ENCODE assay signal across 8 cellular contexts in the genomic region with DNA sequence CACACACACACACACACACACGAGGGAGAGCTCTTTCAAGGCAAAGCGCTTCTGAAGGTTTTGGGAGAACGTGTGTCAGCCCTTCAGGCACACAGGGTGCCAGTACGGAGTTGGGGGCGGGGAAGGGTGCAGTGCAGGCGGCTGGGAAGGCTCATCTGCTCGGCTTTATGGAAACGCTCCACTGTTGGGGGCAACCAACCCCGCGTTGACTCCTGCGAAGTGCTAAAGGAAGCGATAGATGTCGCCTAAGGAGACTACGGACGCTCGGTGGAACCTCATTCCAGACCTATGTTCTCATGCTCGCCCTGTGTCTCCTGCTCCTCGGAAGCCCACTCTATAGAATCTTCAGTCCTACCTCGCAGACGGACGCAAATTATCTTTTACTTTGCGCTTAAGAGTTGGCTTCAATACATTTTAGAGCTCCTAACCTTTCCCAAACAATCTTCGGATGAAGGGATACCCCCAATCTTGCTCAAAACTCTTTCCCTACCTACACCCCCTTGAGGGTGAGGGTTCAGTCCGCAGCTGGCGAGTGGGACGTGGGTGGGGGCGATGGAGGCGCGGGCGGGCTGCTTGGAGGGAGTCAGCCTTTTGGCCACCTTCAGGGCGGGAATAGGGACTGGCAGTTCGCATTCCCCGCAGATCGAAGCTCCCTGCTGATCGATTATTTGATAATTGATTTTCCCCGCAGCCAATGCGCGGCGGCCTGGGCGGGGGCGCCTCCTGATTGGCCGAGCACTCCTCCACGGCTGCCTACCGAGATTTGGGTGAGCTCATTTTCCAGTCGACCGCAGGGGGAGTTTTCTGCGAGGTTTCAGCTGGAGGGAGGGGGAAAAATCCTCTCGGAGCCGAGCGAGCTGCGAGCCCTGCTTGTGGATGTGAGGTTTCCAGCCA. TPM values are rescaled to one million over a fixed set of nuclear protein-coding genes. Genes with fewer than 3 reads are reported as not detected.
DNase-seq lines count a peak whose midpoint lies in the region; ATAC-seq and TF ChIP-seq lines count a peak whose summit lies in the region.

No MANE protein-coding gene starts in this region.

- no peaks in the 10 kb centered on the region for H3K9me3 ChIP-seq in CD4-positive, alpha-beta T cell (ENCODE audit: control insufficient read depth, low read length)
- H3K9me3 ChIP-seq in HUES6 (ENCODE audit: control insufficient read depth, insufficient read depth, low read depth, low read length) (no peaks in the 10 kb centered on the region), hepatocyte (ENCODE audit: low read depth) (no peaks in the 10 kb centered on the region), parathyroid adenoma (ENCODE audit: control insufficient read depth, low read length) (no peaks in the 10 kb centered on the region)

- CTCF ChIA-PET in CD4-positive, alpha-beta T cell (lab: Charles Lee): no interaction called here
- CTCF ChIA-PET in MCF 10A (lab: Yijun Ruan, JAX): interaction anchor here (0.6 to 2.3 kb wide), 21 partner anchors 9 to 1606 kb away, joined by 3 to 11 read pairs (median 4); no protein-coding TSS in a partner anchor

- H3K27me3 Mint-ChIP-seq in CD4-positive, alpha-beta T cell: peaks cover 97% of the 10 kb centered on the region
- H3K27me3 Mint-ChIP-seq in MCF 10A (ENCODE audit: insufficient read depth, unreplicated experiment): no peaks in the 10 kb centered on the region

- no peak for TF ChIP-seq CTCF in CD4-positive, alpha-beta T cell (IDR thresholded peaks at IDR 0.05)
- no peak for TF ChIP-seq CTCF in MCF 10A (IDR thresholded peaks at IDR 0.05; ENCODE audit: unreplicated experiment)
- no peak for TF ChIP-seq CTCF in hepatocyte (IDR thresholded peaks at IDR 0.05; ENCODE audit: poor library complexity)
- TF ChIP-seq CTCF in parathyroid adenoma (IDR thresholded peaks at IDR 0.05): peak; percentile 28

- intact Hi-C loops in CD4-positive, alpha-beta T cell (cut with DNase I, micrococcal nuclease): no loop called here
- intact Hi-C loops in MCF 10A (cut with micrococcal nuclease): loop anchor here (1.0 to 5.0 kb wide), 4 partner anchors 416 to 1598 kb away; no protein-coding TSS in a partner anchor

- no peak overlapping the region for H3K27ac Mint-ChIP-seq in CD4-positive, alpha-beta T cell
- peak overlapping the region; percentile 89 for H3K27ac Mint-ChIP-seq in MCF 10A (ENCODE audit: low read depth, unreplicated experiment)

- no peaks in the 10 kb centered on the region for H3K9me2 ChIP-seq in hepatocyte (replicated peaks; ENCODE audit: insufficient read depth)

- H3K4me3 ChIP-seq in HUES6 (ENCODE audit: low read depth, low read length) (peak overlapping the region; percentile 65), hepatocyte (peak overlapping the region; percentile 74), parathyroid adenoma (ENCODE audit: low read depth, low read length) (peak overlapping the region; percentile 92)

- H3K4me2 ChIP-seq in hepatocyte (peak overlapping the region; percentile 87), parathyroid adenoma (ENCODE audit: low read length) (peak overlapping the region; percentile 80)

- no peak for DNase-seq in CD4-positive, alpha-beta T cell
- DNase-seq in NOMO-1 (lab: John Stamatoyannopoulos, UW; ENCODE audit: unreplicated experiment in 2 of 2): peak; percentile 84 to 90
- DNase-seq in MCF 10A (ENCODE audit: unreplicated experiment): peak; percentile 94
- peak; percentile 95 for DNase-seq in hepatocyte (ENCODE audit: low spot score)

- POLR2A ChIA-PET in CD4-positive, alpha-beta T cell (lab: Charles Lee): no interaction called here
- POLR2A ChIA-PET in MCF 10A (lab: Yijun Ruan, JAX): interaction anchor here (0.6 to 5.0 kb wide), 43 partner anchors 8 to 1218 kb away, joined by 3 to 48 read pairs (median 4); no protein-coding TSS in a partner anchor

- no peaks in the 10 kb centered on the region for H3K36me3 Mint-ChIP-seq in CD4-positive, alpha-beta T cell (ENCODE audit: low read depth)
- peaks cover 4% of the 10 kb centered on the region for H3K36me3 Mint-ChIP-seq in MCF 10A (ENCODE audit: insufficient read depth, unreplicated experiment)

- H3K4me1 ChIP-seq in HUES6 (ENCODE audit: control insufficient read depth, insufficient read depth, low read length) (peaks cover 31% of the 10 kb centered on the region), hepatocyte (ENCODE audit: insufficient read depth) (peaks cover 4% of the 10 kb centered on the region), parathyroid adenoma (peaks cover 3% of the 10 kb centered on the region)

- H3K9ac ChIP-seq in HUES6 (ENCODE audit: low read length): peak overlapping the region; percentile 61
- no peak overlapping the region for H3K9ac ChIP-seq in parathyroid adenoma

- peak overlapping the region; percentile 65 for H3K4me3 Mint-ChIP-seq in CD4-positive, alpha-beta T cell
- peak overlapping the region; percentile 84 for H3K4me3 Mint-ChIP-seq in MCF 10A (ENCODE audit: unreplicated experiment)

- WGBS in hepatocyte (ENCODE audit: low lambda C conversion rate, missing lambda C conversion rate): 1% methylated on average over 41 of the region's 51 CpGs

- no peak for ATAC-seq in CD4-positive, alpha-beta T cell (ENCODE audit: poor library complexity)
- ATAC-seq in HG03280 (IDR thresholded peaks at IDR 0.05; ENCODE audit: unreplicated experiment) (no peak), HG03469 (IDR thresholded peaks at IDR 0.05; ENCODE audit: unreplicated experiment) (no peak)

- H3K9me3 Mint-ChIP-seq in CD4-positive, alpha-beta T cell: no peaks in the 10 kb centered on the region
- H3K9me3 Mint-ChIP-seq in MCF 10A (ENCODE audit: unreplicated experiment): no peaks in the 10 kb centered on the region

- H3K36me3 ChIP-seq in HUES6 (ENCODE audit: control insufficient read depth, insufficient read depth, low read length) (no peaks in the 10 kb centered on the region), hepatocyte (replicated peaks; ENCODE audit: insufficient read depth, low read depth) (no peaks in the 10 kb centered on the region), parathyroid adenoma (ENCODE audit: control insufficient read depth, insufficient read depth, low read length) (no peaks in the 10 kb centered on the region)

- peaks cover 37% of the 10 kb centered on the region for H3K4me1 Mint-ChIP-seq in CD4-positive, alpha-beta T cell (ENCODE audit: low read depth)
- H3K4me1 Mint-ChIP-seq in MCF 10A (ENCODE audit: insufficient read depth, unreplicated experiment): peaks cover 6% of the 10 kb centered on the region

- no TSS peak for BruUV-seq in MCF 10A (replicated peaks; lab: Mats Ljungman, UMichigan)

- no peak overlapping the region for H3K27ac ChIP-seq in CD4-positive, alpha-beta T cell (ENCODE audit: low read depth, low read length)
- no peak overlapping the region for H3K27ac ChIP-seq in HUES6 (ENCODE audit: low read depth, low read length)
- H3K27ac ChIP-seq in hepatocyte: peak overlapping the region; percentile 93
- peak overlapping the region; percentile 81 for H3K27ac ChIP-seq in parathyroid adenoma

- peaks cover 92% of the 10 kb centered on the region for H3K27me3 ChIP-seq in CD4-positive, alpha-beta T cell (ENCODE audit: control insufficient read depth, insufficient read depth, low read length)
- H3K27me3 ChIP-seq in HUES6 (ENCODE audit: control insufficient read depth, insufficient read depth, low read length): peaks cover 99% of the 10 kb centered on the region
- no peaks in the 10 kb centered on the region for H3K27me3 ChIP-seq in hepatocyte
- H3K27me3 ChIP-seq in parathyroid adenoma (ENCODE audit: control insufficient read depth, insufficient read depth, low read length): no peaks in the 10 kb centered on the region

- H3K79me2 ChIP-seq in hepatocyte (peaks cover 25% of the 10 kb centered on the region), parathyroid adenoma (peaks cover 7% of the 10 kb centered on the region)

- H4K20me1 ChIP-seq in hepatocyte (ENCODE audit: insufficient read depth, poor library complexity, severe bottlenecking): no peaks in the 10 kb centered on the region

- H2AFZ ChIP-seq in hepatocyte (peak overlapping the region; percentile 82), parathyroid adenoma (peak overlapping the region; percentile 96)

RNA-seq across cellular contexts. Expression of a gene that starts 1.9 kb away (rescaled TPM):
- not detected for total RNA-seq in CD4-positive, alpha-beta T cell
- total RNA-seq in MCF 10A (2022) (4.1 and 4.4 TPM in 2 replicates), hepatocyte (32.8 and 35.5 TPM in 2 replicates)
- 29.6 and 35.3 TPM in 2 replicates for polyA plus RNA-seq in hepatocyte

Comparison
In these comparisons a context has a peak if more than half of its experiments do, and no peak if none do; other contexts are left out.
1. DNase-seq: peak in NOMO-1 (2 of 2), MCF 10A (single experiment) and hepatocyte (single experiment); none in CD4-positive, alpha-beta T cell (0 of 10).
2. H3K27ac ChIP-seq: peak in hepatocyte (single experiment) and parathyroid adenoma (single experiment); none in CD4-positive, alpha-beta T cell (single experiment) and HUES6 (single experiment).
3. Peak in every context shown above with its lines, with median percentiles within 50 percentile points of each other: H3K4me3 ChIP-seq.